Comparison of ENCODE assay signal across 28 cellular contexts in the genomic region with DNA sequence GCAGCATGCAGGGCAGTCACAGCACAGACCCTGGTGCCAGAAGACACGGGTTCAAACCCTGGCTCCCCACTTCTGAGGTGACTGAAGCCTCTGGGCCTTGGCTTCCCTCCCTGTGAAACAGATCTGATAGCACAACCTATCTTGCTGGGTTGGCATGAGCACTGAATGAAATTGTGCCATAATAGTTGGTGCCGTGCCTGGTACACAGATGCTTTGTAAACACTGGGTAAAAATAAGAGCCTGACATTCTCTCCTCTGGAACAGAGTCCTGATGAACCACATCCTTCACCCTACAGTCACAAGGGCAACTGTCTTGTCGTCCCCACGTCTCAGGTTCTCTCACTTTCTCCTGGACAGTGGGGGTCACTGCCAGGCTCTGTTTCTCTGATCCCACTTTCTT. TPM values are rescaled to one million over a fixed set of nuclear protein-coding genes. Genes with fewer than 3 reads are reported as not detected.
"Had no signal": no experiment of that assay in that cellular context is flagged by ENCODE, and none has a peak within 500 bp of the region (broad histone marks: within the 10 kb centered on the region; RNA-seq: fewer than 3 reads in every experiment).

No MANE protein-coding gene starts in this region.

- ATAC-seq: left colon; left ventricle myocardium superior; naive thymus-derived CD4-positive, alpha-beta T cell; right cardiac atrium; stimulated activated memory B cell treated with anti-CD40 and anti-IgM and Interleukin-4, amounts not matched to agents 10 μg/mL and 1 μg/mL and 100 μg/mL, for 72 hours; stimulated activated naive CD8-positive, alpha-beta T cell treated with anti-CD3 and anti-CD28 coated beads, Interleukin-15, Interleukin-2, amounts not matched to agents 100 U/mL and 50 U/mL, for 24 hours had no signal

- H3K4me3 ChIP-seq: coronary artery, esophagus muscularis mucosa, neural progenitor cell, prostate gland, skin epidermis, spleen, thoracic aorta, tibial nerve, upper lobe of left lung had no signal

- H3K27ac ChIP-seq: coronary artery, esophagus muscularis mucosa, neural progenitor cell, prostate gland, skin epidermis, spleen, thoracic aorta, tibial nerve, upper lobe of left lung had no signal

- H3K36me3 ChIP-seq: neural progenitor cell, prostate gland, spleen, thoracic aorta, upper lobe of left lung had no signal

- H3K9ac ChIP-seq: neural progenitor cell had no signal

- DNase-seq: dermis blood vessel endothelial cell; effector memory CD4-positive, alpha-beta T cell; foreskin melanocyte; hypothalamus; immature natural killer cell; islet precursor cell; kidney glomerular epithelial cell; left colon; left ventricle myocardium superior; mesendoderm; midbrain; naive thymus-derived CD4-positive, alpha-beta T cell; right cardiac atrium; spleen; stimulated activated CD4-positive, alpha-beta T cell treated with anti-CD3 and anti-CD28 coated beads, Interleukin-4, amount 100 ng/mL, for 4 hours; stimulated activated naive CD8-positive, alpha-beta T cell treated with anti-CD3 and anti-CD28 coated beads, Interleukin-15, Interleukin-2, amounts not matched to agents 100 U/mL and 50 U/mL, for 24 hours; upper lobe of left lung had no signal

- H2AFZ ChIP-seq: neural progenitor cell had no signal

- H3K9me3 ChIP-seq: esophagus muscularis mucosa, prostate gland, spleen, thoracic aorta, tibial nerve, upper lobe of left lung had no signal

- H3K27me3 ChIP-seq: esophagus muscularis mucosa, neural progenitor cell, tibial nerve, upper lobe of left lung had no signal

- H3K4me1 ChIP-seq: esophagus muscularis mucosa, neural progenitor cell, prostate gland, upper lobe of left lung had no signal

- H3K4me2 ChIP-seq: neural progenitor cell had no signal

RNA-seq across cellular contexts. Expression of a gene that starts 35.7 kb away (rescaled TPM):
- total RNA-seq: endothelial cell of umbilical vein, osteocyte, renal cortical epithelial cell, thoracic aorta had no signal
